ENCODE assay signal across 1 cellular context in the genomic region with DNA sequence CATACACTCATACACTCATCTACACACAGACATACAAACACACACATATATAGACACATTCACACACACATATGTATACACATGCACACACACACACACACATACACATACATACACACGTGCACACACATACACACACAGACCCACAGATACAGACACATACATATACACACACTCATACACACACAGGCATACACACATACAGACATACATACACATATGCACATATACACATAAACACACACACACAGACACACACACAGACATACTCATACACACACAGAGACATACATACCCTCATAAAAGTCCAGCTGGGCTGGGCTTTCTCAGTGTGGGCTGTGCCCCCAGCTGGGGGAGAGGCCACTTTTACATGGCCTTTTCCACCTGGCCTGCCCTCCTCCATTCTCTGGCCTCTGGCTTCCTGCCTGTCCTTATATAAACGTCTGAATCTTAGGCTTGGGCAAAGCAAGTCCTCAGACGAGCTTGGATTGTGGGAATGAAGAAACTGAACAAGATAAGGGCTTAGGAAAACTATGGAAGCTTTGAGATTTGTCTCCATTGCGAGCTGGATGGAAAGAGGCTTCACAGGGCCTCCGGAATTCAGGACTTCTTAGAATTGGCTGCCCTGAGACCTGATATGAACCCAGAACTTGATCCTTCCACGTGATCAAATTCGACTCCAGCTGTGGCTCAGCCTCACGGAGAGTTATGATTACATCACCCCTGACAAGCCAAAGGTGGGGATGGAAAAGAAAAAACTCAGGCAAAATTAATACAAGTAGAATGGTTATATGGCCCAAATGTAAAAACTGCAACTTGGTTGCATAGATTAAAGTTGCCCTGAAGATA.
TF ChIP-seq lines count a peak whose summit lies in the region.

No MANE protein-coding gene starts in this region.

TF ChIP-seq in H1, 55 proteins besides CTCF, POLR2A, EP300 and RAD21:
- no peak for TF ChIP-seq JUN (IDR thresholded peaks at IDR 0.05; ENCODE audit: low read depth, low read length)
- TF ChIP-seq BCL11A (IDR thresholded peaks at IDR 0.05; ENCODE audit: low read depth in 2 of 2, low read length in 2 of 2): no peak
- no peak for TF ChIP-seq SIN3A (conservative IDR thresholded peaks at IDR 0.05 in 1 of 2, IDR thresholded peaks at IDR 0.05 in 1 of 2; ENCODE audit: low read depth in 1 of 2, low read length in 2 of 2)
- no peak for TF ChIP-seq CHD1 (IDR thresholded peaks at IDR 0.05; ENCODE audit: low read depth, low read length)
- no peak for TF ChIP-seq RFX5 (IDR thresholded peaks at IDR 0.05; ENCODE audit: borderline replicate concordance, low read depth, low read length)
TF ChIP-seq in H1: peak in this region for 0.
